In the genomic region with DNA sequence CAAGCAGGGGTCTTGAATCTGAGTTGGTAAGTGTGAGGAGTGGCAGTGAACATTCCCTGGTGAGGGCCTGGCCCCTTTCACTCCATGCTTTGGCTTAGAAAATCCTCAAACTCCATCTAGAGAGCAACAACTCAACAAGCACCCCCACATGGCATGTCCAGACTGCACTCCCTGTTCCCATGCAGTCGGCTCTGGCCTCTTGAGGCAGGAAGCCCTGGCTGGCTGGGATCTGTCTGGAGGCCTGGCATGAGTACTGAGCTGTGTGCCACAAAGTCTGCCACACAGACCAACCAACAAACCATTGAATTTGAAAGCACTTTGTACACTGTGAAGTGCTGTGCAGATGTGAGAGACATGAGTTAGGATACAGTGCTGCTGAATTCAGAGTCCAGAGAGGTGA, we compare ENCODE assay signal across 1 cellular context.
TF ChIP-seq lines count a peak whose summit lies in the region.

No MANE protein-coding gene starts in this region.

TF ChIP-seq in GM23338, 12 proteins besides CTCF, POLR2A, EP300 and RAD21 (continued from another document):
- TF ChIP-seq, protein P1, sequence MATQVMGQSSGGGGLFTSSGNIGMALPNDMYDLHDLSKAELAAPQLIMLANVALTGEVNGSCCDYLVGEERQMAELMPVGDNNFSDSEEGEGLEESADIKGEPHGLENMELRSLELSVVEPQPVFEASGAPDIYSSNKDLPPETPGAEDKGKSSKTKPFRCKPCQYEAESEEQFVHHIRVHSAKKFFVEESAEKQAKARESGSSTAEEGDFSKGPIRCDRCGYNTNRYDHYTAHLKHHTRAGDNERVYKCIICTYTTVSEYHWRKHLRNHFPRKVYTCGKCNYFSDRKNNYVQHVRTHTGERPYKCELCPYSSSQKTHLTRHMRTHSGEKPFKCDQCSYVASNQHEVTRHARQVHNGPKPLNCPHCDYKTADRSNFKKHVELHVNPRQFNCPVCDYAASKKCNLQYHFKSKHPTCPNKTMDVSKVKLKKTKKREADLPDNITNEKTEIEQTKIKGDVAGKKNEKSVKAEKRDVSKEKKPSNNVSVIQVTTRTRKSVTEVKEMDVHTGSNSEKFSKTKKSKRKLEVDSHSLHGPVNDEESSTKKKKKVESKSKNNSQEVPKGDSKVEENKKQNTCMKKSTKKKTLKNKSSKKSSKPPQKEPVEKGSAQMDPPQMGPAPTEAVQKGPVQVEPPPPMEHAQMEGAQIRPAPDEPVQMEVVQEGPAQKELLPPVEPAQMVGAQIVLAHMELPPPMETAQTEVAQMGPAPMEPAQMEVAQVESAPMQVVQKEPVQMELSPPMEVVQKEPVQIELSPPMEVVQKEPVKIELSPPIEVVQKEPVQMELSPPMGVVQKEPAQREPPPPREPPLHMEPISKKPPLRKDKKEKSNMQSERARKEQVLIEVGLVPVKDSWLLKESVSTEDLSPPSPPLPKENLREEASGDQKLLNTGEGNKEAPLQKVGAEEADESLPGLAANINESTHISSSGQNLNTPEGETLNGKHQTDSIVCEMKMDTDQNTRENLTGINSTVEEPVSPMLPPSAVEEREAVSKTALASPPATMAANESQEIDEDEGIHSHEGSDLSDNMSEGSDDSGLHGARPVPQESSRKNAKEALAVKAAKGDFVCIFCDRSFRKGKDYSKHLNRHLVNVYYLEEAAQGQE (IDR thresholded peaks at IDR 0.05; ENCODE audit: unreplicated experiment), result no peak
- TF ChIP-seq CREB1 (CRISPR knock-in tag; IDR thresholded peaks at IDR 0.05; ENCODE audit: low read depth) (no peak), NANOG (IDR thresholded peaks at IDR 0.05; ENCODE audit: borderline replicate concordance) (no peak), EZH2 (IDR thresholded peaks at IDR 0.05; ENCODE audit: low read depth, unreplicated experiment) (no peak), POLR2AphosphoS5 (IDR thresholded peaks at IDR 0.05; ENCODE audit: low read depth) (no peak), ZNF331 (CRISPR knock-in tag; IDR thresholded peaks at IDR 0.05; ENCODE audit: low read depth) (no peak)
- TF ChIP-seq, protein P2, sequence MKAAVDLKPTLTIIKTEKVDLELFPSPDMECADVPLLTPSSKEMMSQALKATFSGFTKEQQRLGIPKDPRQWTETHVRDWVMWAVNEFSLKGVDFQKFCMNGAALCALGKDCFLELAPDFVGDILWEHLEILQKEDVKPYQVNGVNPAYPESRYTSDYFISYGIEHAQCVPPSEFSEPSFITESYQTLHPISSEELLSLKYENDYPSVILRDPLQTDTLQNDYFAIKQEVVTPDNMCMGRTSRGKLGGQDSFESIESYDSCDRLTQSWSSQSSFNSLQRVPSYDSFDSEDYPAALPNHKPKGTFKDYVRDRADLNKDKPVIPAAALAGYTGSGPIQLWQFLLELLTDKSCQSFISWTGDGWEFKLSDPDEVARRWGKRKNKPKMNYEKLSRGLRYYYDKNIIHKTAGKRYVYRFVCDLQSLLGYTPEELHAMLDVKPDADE (IDR thresholded peaks at IDR 0.05), result no peak
